ENCODE assay signal across 8 cellular contexts in the genomic region with DNA sequence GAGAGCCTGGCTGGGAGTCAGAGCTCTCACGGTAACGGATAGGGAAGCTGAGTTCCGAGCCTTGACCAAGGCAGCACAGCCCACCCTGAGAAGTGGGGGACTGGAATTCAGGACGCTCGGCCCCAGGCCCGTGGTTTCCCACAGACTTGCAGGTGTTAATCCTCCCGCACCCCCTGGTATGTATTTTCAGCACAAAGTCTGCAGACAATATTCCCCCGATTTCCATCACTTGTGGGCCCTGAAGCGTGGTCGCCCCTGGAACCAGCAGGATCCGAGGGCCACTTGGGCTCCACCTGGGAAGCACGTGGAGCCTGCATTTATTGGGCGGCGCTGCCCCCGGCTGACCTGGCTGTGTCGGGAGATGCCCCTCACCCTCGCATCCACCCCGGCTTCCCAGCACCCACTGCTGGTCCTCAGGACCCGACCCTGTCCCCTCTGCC.
DNase-seq lines count a peak whose midpoint lies in the region; FAIRE-seq and TF ChIP-seq lines count a peak whose summit lies in the region.

No MANE protein-coding gene starts in this region.

- H3K36me3 ChIP-seq in GM06990 (ENCODE audit: control insufficient read depth, insufficient read depth, low read length) (no peaks in the 10 kb centered on the region; the same call in 1 of the 2 replicates), Loucy (ENCODE audit: insufficient read depth, low read length) (no peaks in the 10 kb centered on the region), H1 (ENCODE audit: control insufficient read depth in 2 of 4, insufficient read depth in 4 of 4, low read length in 3 of 4) (no peaks in the 10 kb centered on the region), neutrophil (no peaks in the 10 kb centered on the region)

- DNase-seq in GM06990 (ENCODE audit: extremely low read depth, insufficient read length) (no peak), H1 (ENCODE audit: low read depth in 1 of 2, low spot score in 2 of 2) (no peak), HCEC 1CT (no peak), GM10266 (ENCODE audit: extremely low spot score) (no peak), iPS-NIHi11 (ENCODE audit: low spot score) (no peak)
- no peak for DNase-seq in stimulated activated naive CD4-positive, alpha-beta T cell (lab: John Stamatoyannopoulos, UW)

- no peak overlapping the region for H2BK120ac ChIP-seq in H1 (replicated peaks; ENCODE audit: low read depth, low read length)

- peak overlapping the region; percentile 75 for H3K4me2 ChIP-seq in Loucy (ENCODE audit: low read depth, low read length, poor library complexity, severe bottlenecking)
- H3K4me2 ChIP-seq in H1 (ENCODE audit: insufficient read depth in 1 of 2, low read depth in 2 of 2, low read length in 2 of 2), result peak overlapping the region; percentile 38 to 78

- H3K79me2 ChIP-seq in Loucy (ENCODE audit: insufficient read depth, low read length), result peaks cover 8% of the 10 kb centered on the region; the same call in 1 of the 2 replicates
- no peaks in the 10 kb centered on the region for H3K79me2 ChIP-seq in H1 (ENCODE audit: control insufficient read depth in 1 of 2, insufficient read depth in 2 of 2, low read length in 2 of 2)

- peak overlapping the region; percentile 63 for H3K56ac ChIP-seq in H1 (replicated peaks; ENCODE audit: insufficient read length, low read depth, low read length)

- TF ChIP-seq CTCF in GM06990 (IDR thresholded peaks at IDR 0.05; ENCODE audit: insufficient read depth, low read length, poor library complexity, severe bottlenecking) (no peak), Loucy (conservative IDR thresholded peaks at IDR 0.05; ENCODE audit: low read length) (no peak), H1 (IDR thresholded peaks at IDR 0.05; ENCODE audit: control extremely low read depth in 1 of 3, insufficient read depth in 1 of 3, low read depth in 1 of 3, low read length in 3 of 3) (no peak), neutrophil (IDR thresholded peaks at IDR 0.05) (no peak), GM10266 (IDR thresholded peaks at IDR 0.05; ENCODE audit: control insufficient read depth, insufficient read depth, low read depth, missing control alignments) (no peak)

- TF ChIP-seq POLR2A in H1 (IDR thresholded peaks at IDR 0.05; ENCODE audit: control extremely low read depth in 1 of 2, low read depth in 2 of 2, low read length in 2 of 2), result no peak

- H3K23ac ChIP-seq in H1 (ENCODE audit: insufficient read length), result no peak overlapping the region

- H3F3A ChIP-seq in Loucy (ENCODE audit: low read depth), result no peaks in the 10 kb centered on the region

- FAIRE-seq in H1 (lab: Jason Lieb, UNC), result no peak

- POLR2A ChIA-PET in H1 (lab: Charles Lee; ENCODE audit: partially characterized antibody), result interaction anchor here (0.6 to 2.2 kb wide), 3 partner anchors 10 to 31 kb away, joined by 3 to 6 read pairs (median 3); no protein-coding TSS in a partner anchor

- peak overlapping the region; percentile 68; the same call in 1 of the 2 replicates for H2BK12ac ChIP-seq in H1 (ENCODE audit: low read depth, low read length)

- peaks cover 4% of the 10 kb centered on the region; the same call in 1 of the 2 replicates for H3K23me2 ChIP-seq in H1 (ENCODE audit: low read depth, low read length)

- H3K14ac ChIP-seq in H1 (ENCODE audit: insufficient read length), result no peak overlapping the region

- peak overlapping the region; percentile 61; the same call in 1 of the 2 replicates for H2BK15ac ChIP-seq in H1 (ENCODE audit: low read length)

- H3K9ac ChIP-seq in Loucy (ENCODE audit: low read depth, low read length, poor library complexity, severe bottlenecking), result peak overlapping the region; percentile 93
- no peak overlapping the region for H3K9ac ChIP-seq in H1 (replicated peaks in 1 of 4; ENCODE audit: extremely low read depth in 1 of 4, low read depth in 3 of 4, low read length in 3 of 4)

- CTCF ChIA-PET in H1 (lab: Charles Lee; ENCODE audit: partially characterized antibody), result interaction anchor here (0.6 to 4.6 kb wide), 25 partner anchors 9 to 301 kb away, joined by 3 to 42 read pairs (median 4); no protein-coding TSS in a partner anchor

- peak overlapping the region; percentile 93 for H4K91ac ChIP-seq in H1 (replicated peaks; ENCODE audit: insufficient read length, low read length)

- no peak overlapping the region for H3K4ac ChIP-seq in H1 (replicated peaks; ENCODE audit: insufficient read length, low read depth, low read length)

- H4K20me1 ChIP-seq in Loucy (ENCODE audit: insufficient read depth, low read length, poor library complexity, severe bottlenecking) (no peaks in the 10 kb centered on the region), H1 (replicated peaks in 1 of 2; ENCODE audit: control insufficient read depth in 1 of 2, insufficient read depth in 2 of 2, low read length in 2 of 2) (no peaks in the 10 kb centered on the region)

- no peak for TF ChIP-seq EP300 in H1 (IDR thresholded peaks at IDR 0.05; ENCODE audit: borderline replicate concordance in 1 of 2, low read depth in 2 of 2, low read length in 2 of 2)

- no peaks in the 10 kb centered on the region for H3K9me2 ChIP-seq in Loucy (replicated peaks; ENCODE audit: low read depth, low read length)

- H2AFZ ChIP-seq in Loucy (ENCODE audit: low read length) (peak overlapping the region; percentile 95), H1 (ENCODE audit: low read length) (peak overlapping the region; percentile 77; the same call in 1 of the 2 replicates)

- H2BK20ac ChIP-seq in H1 (ENCODE audit: low read length), result no peak overlapping the region

- H3K27ac ChIP-seq in H1 (ENCODE audit: low read depth, low read length), result no peak overlapping the region
- H3K27ac ChIP-seq in neutrophil, result no peak overlapping the region

- H3K4me3 ChIP-seq in GM06990 (replicated peaks; ENCODE audit: low read depth, low read length), result peak overlapping the region; percentile 88
- peak overlapping the region; percentile 84 for H3K4me3 ChIP-seq in Loucy (ENCODE audit: low read length, poor library complexity, severe bottlenecking)
- H3K4me3 ChIP-seq in H1 (ENCODE audit: extremely low read depth in 1 of 4, insufficient read depth in 2 of 4, low read depth in 3 of 4, low read length in 4 of 4), result peak overlapping the region; percentile 6 to 94 (median 38); a peak in 6 of 8 replicates
- H3K4me3 ChIP-seq in neutrophil (ENCODE audit: low read depth in 1 of 2, low read length in 1 of 2), result peak overlapping the region; percentile 57 to 60

- peak overlapping the region; percentile 52; the same call in 1 of the 2 replicates for H2BK5ac ChIP-seq in H1 (ENCODE audit: low read depth, low read length)

- H4K8ac ChIP-seq in H1 (ENCODE audit: extremely low read depth, insufficient read depth, low read length), result peak overlapping the region; percentile 94

- no peaks in the 10 kb centered on the region for H3K27me3 ChIP-seq in GM06990 (replicated peaks; ENCODE audit: control insufficient read depth, insufficient read depth, low read length)
- H3K27me3 ChIP-seq in Loucy (ENCODE audit: insufficient read depth, low read length, poor library complexity, severe bottlenecking), result no peaks in the 10 kb centered on the region
- no peaks in the 10 kb centered on the region for H3K27me3 ChIP-seq in H1 (replicated peaks in 1 of 4; ENCODE audit: control insufficient read depth in 3 of 4, extremely low read depth in 1 of 4, insufficient read depth in 3 of 4, low read length in 3 of 4)
- H3K27me3 ChIP-seq in neutrophil, result peaks cover 5% of the 10 kb centered on the region

- peak overlapping the region; percentile 28 for H4K5ac ChIP-seq in H1 (ENCODE audit: insufficient read length, low read depth, low read length)

- H3K9me3 ChIP-seq in Loucy (ENCODE audit: insufficient read depth, low read depth, low read length), result no peaks in the 10 kb centered on the region
- H3K9me3 ChIP-seq in H1 (ENCODE audit: insufficient read depth in 2 of 2, low read depth in 1 of 2, low read length in 1 of 2), result no peaks in the 10 kb centered on the region
- H3K9me3 ChIP-seq in neutrophil, result no peaks in the 10 kb centered on the region

- H2AK5ac ChIP-seq in H1 (ENCODE audit: low read depth, low read length), result no peak overlapping the region

- 35% methylated on average over 19 of the region's 19 CpGs; no CpG with 5 or more reads in 1 of the 2 experiments for WGBS in H1 (ENCODE audit: extremely low coverage in 1 of 2, insufficient coverage in 1 of 2, insufficient read length in 1 of 2, insufficient replicate concordance in 2 of 2, low coverage in 1 of 2, low lambda C conversion rate in 2 of 2, missing lambda C conversion rate in 1 of 2), 2 experiments

- H3K4me1 ChIP-seq in Loucy (ENCODE audit: insufficient read depth, low read length, poor library complexity, severe bottlenecking) (peaks cover 26% of the 10 kb centered on the region), H1 (replicated peaks in 1 of 4; ENCODE audit: control insufficient read depth in 3 of 4, insufficient read depth in 4 of 4, low read length in 3 of 4) (peaks cover 0 to 7% (median 4%) of the 10 kb centered on the region in 4 experiments; a peak in 3 of 7 replicates), neutrophil (ENCODE audit: control insufficient read depth in 1 of 2, insufficient read depth in 1 of 2, low read depth in 1 of 2, low read length in 1 of 2) (peaks cover 11 to 17% of the 10 kb centered on the region in 2 experiments)

- peak overlapping the region; percentile 55 for H3K18ac ChIP-seq in H1 (ENCODE audit: extremely low read depth, low read length)

- TF ChIP-seq RAD21 in H1 (IDR thresholded peaks at IDR 0.05 in 1 of 2, conservative IDR thresholded peaks at IDR 0.05 in 1 of 2; ENCODE audit: low read depth in 2 of 2, low read length in 2 of 2), result no peak

- H3K79me1 ChIP-seq in H1 (ENCODE audit: low read depth, low read length), result peaks cover 2% of the 10 kb centered on the region; the same call in 1 of the 2 replicates

TF ChIP-seq in H1, 55 proteins besides CTCF, POLR2A, EP300 and RAD21 (continues in another document):
- TF ChIP-seq TBP (IDR thresholded peaks at IDR 0.05; ENCODE audit: low read depth, low read length), result no peak
- TF ChIP-seq, protein P1, sequence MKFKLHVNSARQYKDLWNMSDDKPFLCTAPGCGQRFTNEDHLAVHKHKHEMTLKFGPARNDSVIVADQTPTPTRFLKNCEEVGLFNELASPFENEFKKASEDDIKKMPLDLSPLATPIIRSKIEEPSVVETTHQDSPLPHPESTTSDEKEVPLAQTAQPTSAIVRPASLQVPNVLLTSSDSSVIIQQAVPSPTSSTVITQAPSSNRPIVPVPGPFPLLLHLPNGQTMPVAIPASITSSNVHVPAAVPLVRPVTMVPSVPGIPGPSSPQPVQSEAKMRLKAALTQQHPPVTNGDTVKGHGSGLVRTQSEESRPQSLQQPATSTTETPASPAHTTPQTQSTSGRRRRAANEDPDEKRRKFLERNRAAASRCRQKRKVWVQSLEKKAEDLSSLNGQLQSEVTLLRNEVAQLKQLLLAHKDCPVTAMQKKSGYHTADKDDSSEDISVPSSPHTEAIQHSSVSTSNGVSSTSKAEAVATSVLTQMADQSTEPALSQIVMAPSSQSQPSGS (IDR thresholded peaks at IDR 0.05; ENCODE audit: low read length), result no peak
- TF ChIP-seq TAF7 (optimal IDR thresholded peaks at IDR 0.05; ENCODE audit: borderline replicate concordance, low read depth, low read length), result no peak
- TF ChIP-seq POU5F1 (IDR thresholded peaks at IDR 0.05; ENCODE audit: low read depth, low read length), result no peak
- TF ChIP-seq BRCA1 (IDR thresholded peaks at IDR 0.05; ENCODE audit: low read depth, low read length), result no peak
- TF ChIP-seq EGR1 (IDR thresholded peaks at IDR 0.05; ENCODE audit: borderline replicate concordance, low read depth, low read length), result no peak
- no peak for TF ChIP-seq KDM5A (IDR thresholded peaks at IDR 0.05; ENCODE audit: low read length)
